10 cellular contexts compared by ENCODE assay signal in the genomic region with DNA sequence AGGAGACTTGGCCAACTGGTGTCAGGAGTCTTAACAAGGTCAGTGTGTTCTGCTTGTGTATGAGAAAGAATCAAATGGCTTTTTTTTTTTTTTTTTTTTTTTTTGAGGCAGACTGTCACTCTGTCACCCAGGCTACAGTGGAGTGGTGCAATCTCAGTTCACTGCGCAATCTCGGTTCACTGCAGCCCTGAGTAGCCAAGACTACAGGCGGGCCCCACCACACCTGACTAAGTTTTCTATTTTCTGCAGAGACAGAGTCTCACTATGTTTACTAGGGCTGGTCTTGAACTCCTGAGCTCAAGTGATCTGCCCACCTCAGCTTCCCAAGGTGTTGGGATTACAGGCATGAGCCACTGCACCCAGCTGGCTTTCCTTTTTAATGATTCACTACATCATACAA. TPM values are rescaled to one million over a fixed set of nuclear protein-coding genes. Genes with fewer than 3 reads are reported as not detected.
DNase-seq lines count a peak whose midpoint lies in the region; ATAC-seq and TF ChIP-seq lines count a peak whose summit lies in the region.
"Had no signal": no experiment of that assay in that cellular context is flagged by ENCODE, and none has a peak within 500 bp of the region (broad histone marks: within the 10 kb centered on the region; RNA-seq: fewer than 3 reads in every experiment).

No MANE protein-coding gene starts in this region.

- POLR2A ChIA-PET in CD4-positive, alpha-beta T cell (lab: Charles Lee): interaction anchor here (0.7 to 15.7 kb wide), 38 partner anchors 8 to 1023 kb away, joined by 3 to 576 read pairs (median 9); partner anchors contain the start of genes BRIX1, NADK2, NIPBL and RAD1

- H3K9me3 Mint-ChIP-seq in CD4-positive, alpha-beta T cell: no peaks in the 10 kb centered on the region
- H3K9me3 Mint-ChIP-seq in activated naive CD4-positive, alpha-beta T cell treated with anti-CD3 and anti-CD28 coated beads, Interleukin-2, amount 50 U/mL, for 72 hours: peaks cover 0 to under 1% of the 10 kb centered on the region in 2 donors

- H3K27ac ChIP-seq in CD4-positive, alpha-beta T cell (ENCODE audit: low read depth, low read length): peak overlapping the region; percentile 98

- no peaks in the 10 kb centered on the region for H3K27me3 Mint-ChIP-seq in CD4-positive, alpha-beta T cell

- peak overlapping the region; percentile 99 for H3K27ac Mint-ChIP-seq in CD4-positive, alpha-beta T cell
- peak overlapping the region; percentile 93 to 99 for H3K27ac Mint-ChIP-seq in activated naive CD4-positive, alpha-beta T cell treated with anti-CD3 and anti-CD28 coated beads, Interleukin-2, amount 50 U/mL, for 72 hours

- peak; percentile 59 for ATAC-seq in CD4-positive, alpha-beta T cell (ENCODE audit: poor library complexity)
- ATAC-seq in activated naive CD4-positive, alpha-beta T cell treated with anti-CD3 and anti-CD28 coated beads, Interleukin-2, amount 50 U/mL, for 72 hours: peak; percentile 46 to 48

- peak; percentile 61 to 83 (median 70) for DNase-seq in CD4-positive, alpha-beta T cell
- DNase-seq in T-helper 9 cell (peak; percentile 59), AG08396 (ENCODE audit: low spot score) (no peak), DMS 273 (lab: John Stamatoyannopoulos, UW; ENCODE audit: unreplicated experiment) (no peak), NCI-H2081 (lab: John Stamatoyannopoulos, UW) (no peak), germinal center (ENCODE audit: low spot score) (no peak)
- peak; percentile 61 to 64 for DNase-seq in activated naive CD4-positive, alpha-beta T cell treated with anti-CD3 and anti-CD28 coated beads, Interleukin-2, amount 50 U/mL, for 72 hours (ENCODE audit: low spot score in 2 of 2)
- peak; percentile 56 to 64 for DNase-seq in stimulated activated CD4-positive, alpha-beta T cell treated with anti-CD3 and anti-CD28 coated beads, Interleukin-15, amount 100 ng/mL, for 48 hours (ENCODE audit: low read depth in 2 of 2)
- DNase-seq: Calu3, cerebellar nuclear complex had no signal

- intact Hi-C loops in CD4-positive, alpha-beta T cell (cut with DNase I, micrococcal nuclease): loop anchor here (1.0 to 5.0 kb wide), 5 partner anchors 23 to 183 kb away; no protein-coding TSS in a partner anchor

- H3K36me3 Mint-ChIP-seq in CD4-positive, alpha-beta T cell (ENCODE audit: low read depth): peaks cover 38% of the 10 kb centered on the region
- H3K36me3 Mint-ChIP-seq in activated naive CD4-positive, alpha-beta T cell treated with anti-CD3 and anti-CD28 coated beads, Interleukin-2, amount 50 U/mL, for 72 hours: peaks cover 51 to 81% of the 10 kb centered on the region in 2 donors

- H3K27me3 ChIP-seq in CD4-positive, alpha-beta T cell (ENCODE audit: control insufficient read depth, insufficient read depth, low read length): no peaks in the 10 kb centered on the region

- H3K4me3 Mint-ChIP-seq in CD4-positive, alpha-beta T cell: peak overlapping the region; percentile 80

- no peaks in the 10 kb centered on the region for H3K9me3 ChIP-seq in CD4-positive, alpha-beta T cell (ENCODE audit: control insufficient read depth, low read length)

- H3K4me1 Mint-ChIP-seq in CD4-positive, alpha-beta T cell (ENCODE audit: low read depth): peaks cover 79% of the 10 kb centered on the region

- TF ChIP-seq CTCF in CD4-positive, alpha-beta T cell (IDR thresholded peaks at IDR 0.05): no peak

- CTCF ChIA-PET in CD4-positive, alpha-beta T cell (lab: Charles Lee): interaction anchor here (1.0 to 3.8 kb wide), 10 partner anchors 9 to 202 kb away, joined by 3 to 19 read pairs (median 6); no protein-coding TSS in a partner anchor

RNA-seq across cellular contexts. Expression of gene IL7R, which starts 3.0 kb away (rescaled TPM):
- 100 to 1,000 TPM; 623 to 638 TPM for total RNA-seq in CD4-positive, alpha-beta T cell
- 100 to 1,000 TPM; 309 to 314 TPM for total RNA-seq in activated naive CD4-positive, alpha-beta T cell treated with anti-CD3 and anti-CD28 coated beads, Interleukin-2, amount 50 U/mL, for 72 hours

Comparison
In these comparisons a context has a peak if more than half of its experiments do, and no peak if none do; other contexts are left out.
1. DNase-seq: peak in CD4-positive, alpha-beta T cell (10 of 10), T-helper 9 cell (single experiment), activated naive CD4-positive, alpha-beta T cell treated with anti-CD3 and anti-CD28 coated beads, Interleukin-2, amount 50 U/mL, for 72 hours (2 of 2) and stimulated activated CD4-positive, alpha-beta T cell treated with anti-CD3 and anti-CD28 coated beads, Interleukin-15, amount 100 ng/mL, for 48 hours (2 of 2); none in AG08396 (single experiment), DMS 273 (single experiment), NCI-H2081 (0 of 2) and germinal center (single experiment).